Comparison of ENCODE assay signal across 8 cellular contexts in the genomic region with DNA sequence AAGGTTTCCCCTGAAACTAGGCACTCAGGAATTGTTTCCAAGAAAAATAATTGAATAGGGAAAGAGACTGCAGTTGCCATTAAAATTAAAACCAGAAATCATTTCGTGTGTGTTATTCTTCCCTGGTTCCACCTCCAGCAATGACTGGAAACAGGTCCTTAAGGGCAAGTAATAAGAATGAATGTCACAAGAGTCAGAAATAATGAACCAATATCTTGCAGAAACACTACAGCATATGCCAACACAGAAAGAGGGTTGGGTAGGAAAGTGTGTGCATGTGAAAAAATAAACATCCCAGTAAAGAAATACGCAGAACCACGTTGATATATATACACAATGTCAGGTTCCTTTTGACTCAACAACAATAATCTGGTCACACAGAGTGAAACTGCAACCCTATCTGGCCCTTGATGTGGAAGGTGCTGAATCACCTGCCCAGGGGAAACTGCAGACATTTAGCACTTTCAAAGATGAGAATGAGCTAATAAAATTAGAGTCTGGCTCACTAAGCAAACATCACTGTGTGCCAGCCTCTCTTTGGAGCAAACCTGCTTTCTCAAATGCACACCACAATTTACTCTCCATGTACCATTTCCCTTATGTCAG.
A peak's percentile ranks its signal among the peaks of the same experiment; 100 is the strongest.
DNase-seq lines count a peak whose midpoint lies in the region; ATAC-seq, FAIRE-seq and TF ChIP-seq lines count a peak whose summit lies in the region.

No MANE protein-coding gene starts in this region.

- no peak overlapping the region for H3K4me3 ChIP-seq in epithelial cell of esophagus (ENCODE audit: low read length)

- no peak for TF ChIP-seq CTCF in epithelial cell of esophagus (IDR thresholded peaks at IDR 0.05; ENCODE audit: insufficient read depth, low read depth, low read length, missing control alignments)

- no peak for TF ChIP-seq POLR2A in H54 (IDR thresholded peaks at IDR 0.05; ENCODE audit: low read depth, low read length)

- ATAC-seq in activated CD4-positive, CD25-positive, alpha-beta regulatory T cell treated with anti-CD3 and anti-CD28 coated beads, Interleukin-2, amount 50 U/mL, for 24 hours = peak; percentile 86 to 94
- peak; percentile 90 for ATAC-seq in HG02798 (IDR thresholded peaks at IDR 0.05; ENCODE audit: poor library complexity, unreplicated experiment)

- DNase-seq in activated CD4-positive, CD25-positive, alpha-beta regulatory T cell treated with anti-CD3 and anti-CD28 coated beads, Interleukin-2, amount 50 U/mL, for 72 hours = no peak
- DNase-seq in NCI-H2107 treated with DMSO at 0.1 percent for 48 hours (lab: John Stamatoyannopoulos, UW; ENCODE audit: unreplicated experiment) (peak; percentile 55), epithelial cell of esophagus (ENCODE audit: low read depth) (peak; percentile 88), NCI-H1048 (lab: John Stamatoyannopoulos, UW) (no peak), cortex of kidney (lab: John Stamatoyannopoulos, UW) (no peak), H54 (ENCODE audit: insufficient read length, low spot score) (no peak)

- FAIRE-seq in H54 (lab: Jason Lieb, UNC) = no peak

Comparison
In these comparisons a context has a peak if more than half of its experiments do, and no peak if none do; other contexts are left out.
1. DNase-seq: peak in NCI-H2107 treated with DMSO at 0.1 percent for 48 hours (single experiment) and epithelial cell of esophagus (single experiment); none in activated CD4-positive, CD25-positive, alpha-beta regulatory T cell treated with anti-CD3 and anti-CD28 coated beads, Interleukin-2, amount 50 U/mL, for 72 hours (single experiment), NCI-H1048 (single experiment), cortex of kidney (single experiment) and H54 (single experiment).